ENCODE assay signal across 22 cellular contexts in the genomic region with DNA sequence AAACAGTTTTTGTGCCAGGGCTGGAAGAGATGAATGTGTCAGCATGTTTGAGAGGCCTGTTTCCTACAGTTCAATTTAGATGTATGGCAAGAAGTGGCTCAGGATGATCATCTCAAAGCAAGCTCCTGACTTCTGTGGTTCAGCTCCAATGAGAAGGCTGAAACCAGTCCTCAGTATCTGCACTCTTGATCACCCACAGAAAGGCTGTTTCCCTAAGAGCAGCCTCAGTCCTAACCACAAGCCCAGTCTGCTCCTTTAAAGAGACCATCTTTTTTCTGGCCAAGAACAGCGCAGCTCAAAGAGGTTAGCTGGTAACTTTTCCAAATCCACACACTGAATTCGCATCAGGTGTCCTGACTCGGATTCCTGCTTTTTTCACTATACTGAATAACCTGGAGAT. TPM values are rescaled to one million over a fixed set of nuclear protein-coding genes. Genes with fewer than 3 reads are reported as not detected.
DNase-seq lines count a peak whose midpoint lies in the region; ATAC-seq, FAIRE-seq and TF ChIP-seq lines count a peak whose summit lies in the region.
"Had no signal": no experiment of that assay in that cellular context is flagged by ENCODE, and none has a peak within 500 bp of the region (broad histone marks: within the 10 kb centered on the region; RNA-seq: fewer than 3 reads in every experiment).

No MANE protein-coding gene starts in this region.

- no peak overlapping the region for H3K4me3 ChIP-seq in DND-41 (ENCODE audit: low read depth in 1 of 2, low read length in 2 of 2)
- H3K4me3 ChIP-seq: SJSA1, transverse colon had no signal

- no peak overlapping the region for H3K9ac ChIP-seq in DND-41 (ENCODE audit: low read depth, low read length)

- no peak overlapping the region for H2AFZ ChIP-seq in DND-41 (ENCODE audit: low read depth, low read length)

- no peaks in the 10 kb centered on the region for H3K9me3 Mint-ChIP-seq in WTC11
- H3K9me3 Mint-ChIP-seq: T-helper 2 cell treated with Interferon-gamma antibody and Interleukin-4, amounts not matched to agents 5 μg/mL and 100 μg/mL, for 36 hours had no signal

- FAIRE-seq in GM19239 (lab: Jason Lieb, UNC) = no peak
- FAIRE-seq: endothelial cell of umbilical vein had no signal

- H3K27ac ChIP-seq in DND-41 (ENCODE audit: low read length) = no peak overlapping the region
- H3K27ac ChIP-seq: foreskin keratinocyte, SJSA1 had no signal

- H3K36me3 ChIP-seq in DND-41 (ENCODE audit: insufficient read depth, low read length) = peaks cover 5% of the 10 kb centered on the region; the same call in 1 of the 2 replicates
- H3K36me3 ChIP-seq: transverse colon had no signal

- H3K27me3 ChIP-seq in DND-41 (ENCODE audit: insufficient read depth, low read length, poor library complexity) = no peaks in the 10 kb centered on the region
- H3K27me3 ChIP-seq: foreskin keratinocyte, SJSA1, transverse colon had no signal

- no peak overlapping the region for H3K4me2 ChIP-seq in DND-41 (ENCODE audit: insufficient read depth, low read length)

- 0 out of 2 replicates have a peak overlapping the region, but pooled peaks have one; percentile 16 for H3K27ac Mint-ChIP-seq in WTC11
- H3K27ac Mint-ChIP-seq: T-helper 2 cell treated with Interferon-gamma antibody and Interleukin-4, amounts not matched to agents 5 μg/mL and 100 μg/mL, for 36 hours had no signal

- H3K4me3 Mint-ChIP-seq in WTC11 = no peak overlapping the region
- H3K4me3 Mint-ChIP-seq: CD4-positive, alpha-beta memory T cell; T-helper 2 cell treated with Interferon-gamma antibody and Interleukin-4, amounts not matched to agents 5 μg/mL and 100 μg/mL, for 36 hours had no signal

- TF ChIP-seq CTCF in DND-41 (IDR thresholded peaks at IDR 0.05; ENCODE audit: borderline replicate concordance, extremely low read depth, low read length, poor library complexity, severe bottlenecking) (no peak), WTC11 (IDR thresholded peaks at IDR 0.05) (no peak)

- TF ChIP-seq POLR2A in erythroblast (IDR thresholded peaks at IDR 0.05; ENCODE audit: low read length) = no peak

- H3K36me3 Mint-ChIP-seq in WTC11 = peaks cover 67% of the 10 kb centered on the region

- H3K4me1 Mint-ChIP-seq in WTC11 = peaks cover 16% of the 10 kb centered on the region
- H3K4me1 Mint-ChIP-seq: CD4-positive, alpha-beta memory T cell had no signal

- CTCF ChIA-PET in WTC11 (lab: Charles Lee) = interaction anchor here (1.0 kb wide), 1 partner anchor 151 kb away, joined by 3 read pairs; no protein-coding TSS in a partner anchor

- no peaks in the 10 kb centered on the region for H3K4me1 ChIP-seq in DND-41 (ENCODE audit: insufficient read depth, low read length)
- H3K4me1 ChIP-seq: foreskin keratinocyte had no signal

- H3K79me2 ChIP-seq in DND-41 (ENCODE audit: insufficient read depth, low read length) = no peaks in the 10 kb centered on the region

- ATAC-seq in DND-41 (ENCODE audit: insufficient read depth, low read depth) (peak; percentile 84), HG02981 (IDR thresholded peaks at IDR 0.05; ENCODE audit: unreplicated experiment) (peak; percentile 61), WTC11 (no peak)

- DNase-seq in DND-41 (peak; percentile 16), WTC11 (ENCODE audit: low spot score) (no peak), myocyte (ENCODE audit: low read depth) (peak; percentile 30), erythroblast (lab: John Stamatoyannopoulos, UW) (no peak), HuH-7.5 (ENCODE audit: low spot score) (no peak), GM19239 (ENCODE audit: insufficient read length, low spot score) (no peak)
- DNase-seq in stimulated activated CD4-positive, alpha-beta T cell treated with anti-CD3 and anti-CD28 coated beads, Interleukin-12 subunit alpha, Interleukin-12 subunit beta, amount 100 ng/mL, for 4 hours = no peak
- DNase-seq: activated CD4-positive, alpha-beta T cell treated with anti-CD3 and anti-CD28 coated beads for 4 hours; activated CD8-positive, alpha-beta memory T cell treated with anti-CD3 and anti-CD28 coated beads, Interleukin-2, amount 50 U/mL, for 48 hours; activated gamma-delta T cell; amniotic stem cell; CD4-positive, alpha-beta memory T cell; H7; mesendoderm; NCI-H1417 treated with DMSO at 0.1 percent for 48 hours; NCI-H774; transverse colon had no signal

- H3K27me3 Mint-ChIP-seq in WTC11 (ENCODE audit: low read depth) = no peaks in the 10 kb centered on the region
- H3K27me3 Mint-ChIP-seq: CD4-positive, alpha-beta memory T cell had no signal

- POLR2A ChIA-PET in WTC11 (lab: Charles Lee) = no interaction called here

- no peaks in the 10 kb centered on the region for H4K20me1 ChIP-seq in DND-41 (ENCODE audit: insufficient read depth, low read length)

- no peaks in the 10 kb centered on the region for H3K9me3 ChIP-seq in DND-41 (ENCODE audit: insufficient read depth, low read length, severe bottlenecking)
- H3K9me3 ChIP-seq: SJSA1, transverse colon had no signal

TF ChIP-seq in WTC11, 78 proteins besides CTCF, POLR2A, EP300 and RAD21 (continues in another document):
- TF ChIP-seq HMGA2 (CRISPR knock-in tag; IDR thresholded peaks at IDR 0.05) (no peak), ZNF317 (CRISPR knock-in tag; IDR thresholded peaks at IDR 0.05; ENCODE audit: borderline replicate concordance, low read depth) (no peak), ZNF425 (CRISPR knock-in tag; conservative IDR thresholded peaks at IDR 0.05) (no peak), NR1H2 (CRISPR knock-in tag; IDR thresholded peaks at IDR 0.05) (no peak)
- TF ChIP-seq, protein P1, sequence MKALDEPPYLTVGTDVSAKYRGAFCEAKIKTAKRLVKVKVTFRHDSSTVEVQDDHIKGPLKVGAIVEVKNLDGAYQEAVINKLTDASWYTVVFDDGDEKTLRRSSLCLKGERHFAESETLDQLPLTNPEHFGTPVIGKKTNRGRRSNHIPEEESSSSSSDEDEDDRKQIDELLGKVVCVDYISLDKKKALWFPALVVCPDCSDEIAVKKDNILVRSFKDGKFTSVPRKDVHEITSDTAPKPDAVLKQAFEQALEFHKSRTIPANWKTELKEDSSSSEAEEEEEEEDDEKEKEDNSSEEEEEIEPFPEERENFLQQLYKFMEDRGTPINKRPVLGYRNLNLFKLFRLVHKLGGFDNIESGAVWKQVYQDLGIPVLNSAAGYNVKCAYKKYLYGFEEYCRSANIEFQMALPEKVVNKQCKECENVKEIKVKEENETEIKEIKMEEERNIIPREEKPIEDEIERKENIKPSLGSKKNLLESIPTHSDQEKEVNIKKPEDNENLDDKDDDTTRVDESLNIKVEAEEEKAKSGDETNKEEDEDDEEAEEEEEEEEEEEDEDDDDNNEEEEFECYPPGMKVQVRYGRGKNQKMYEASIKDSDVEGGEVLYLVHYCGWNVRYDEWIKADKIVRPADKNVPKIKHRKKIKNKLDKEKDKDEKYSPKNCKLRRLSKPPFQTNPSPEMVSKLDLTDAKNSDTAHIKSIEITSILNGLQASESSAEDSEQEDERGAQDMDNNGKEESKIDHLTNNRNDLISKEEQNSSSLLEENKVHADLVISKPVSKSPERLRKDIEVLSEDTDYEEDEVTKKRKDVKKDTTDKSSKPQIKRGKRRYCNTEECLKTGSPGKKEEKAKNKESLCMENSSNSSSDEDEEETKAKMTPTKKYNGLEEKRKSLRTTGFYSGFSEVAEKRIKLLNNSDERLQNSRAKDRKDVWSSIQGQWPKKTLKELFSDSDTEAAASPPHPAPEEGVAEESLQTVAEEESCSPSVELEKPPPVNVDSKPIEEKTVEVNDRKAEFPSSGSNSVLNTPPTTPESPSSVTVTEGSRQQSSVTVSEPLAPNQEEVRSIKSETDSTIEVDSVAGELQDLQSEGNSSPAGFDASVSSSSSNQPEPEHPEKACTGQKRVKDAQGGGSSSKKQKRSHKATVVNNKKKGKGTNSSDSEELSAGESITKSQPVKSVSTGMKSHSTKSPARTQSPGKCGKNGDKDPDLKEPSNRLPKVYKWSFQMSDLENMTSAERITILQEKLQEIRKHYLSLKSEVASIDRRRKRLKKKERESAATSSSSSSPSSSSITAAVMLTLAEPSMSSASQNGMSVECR (CRISPR knock-in tag; IDR thresholded peaks at IDR 0.05; ENCODE audit: borderline replicate concordance) = no peak
- TF ChIP-seq, protein P2, sequence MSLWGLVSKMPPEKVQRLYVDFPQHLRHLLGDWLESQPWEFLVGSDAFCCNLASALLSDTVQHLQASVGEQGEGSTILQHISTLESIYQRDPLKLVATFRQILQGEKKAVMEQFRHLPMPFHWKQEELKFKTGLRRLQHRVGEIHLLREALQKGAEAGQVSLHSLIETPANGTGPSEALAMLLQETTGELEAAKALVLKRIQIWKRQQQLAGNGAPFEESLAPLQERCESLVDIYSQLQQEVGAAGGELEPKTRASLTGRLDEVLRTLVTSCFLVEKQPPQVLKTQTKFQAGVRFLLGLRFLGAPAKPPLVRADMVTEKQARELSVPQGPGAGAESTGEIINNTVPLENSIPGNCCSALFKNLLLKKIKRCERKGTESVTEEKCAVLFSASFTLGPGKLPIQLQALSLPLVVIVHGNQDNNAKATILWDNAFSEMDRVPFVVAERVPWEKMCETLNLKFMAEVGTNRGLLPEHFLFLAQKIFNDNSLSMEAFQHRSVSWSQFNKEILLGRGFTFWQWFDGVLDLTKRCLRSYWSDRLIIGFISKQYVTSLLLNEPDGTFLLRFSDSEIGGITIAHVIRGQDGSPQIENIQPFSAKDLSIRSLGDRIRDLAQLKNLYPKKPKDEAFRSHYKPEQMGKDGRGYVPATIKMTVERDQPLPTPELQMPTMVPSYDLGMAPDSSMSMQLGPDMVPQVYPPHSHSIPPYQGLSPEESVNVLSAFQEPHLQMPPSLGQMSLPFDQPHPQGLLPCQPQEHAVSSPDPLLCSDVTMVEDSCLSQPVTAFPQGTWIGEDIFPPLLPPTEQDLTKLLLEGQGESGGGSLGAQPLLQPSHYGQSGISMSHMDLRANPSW (CRISPR knock-in tag; conservative IDR thresholded peaks at IDR 0.05; ENCODE audit: low read depth) = no peak

RNA-seq across cellular contexts. Expression of gene CSRP2, which starts 19.2 kb away (rescaled TPM):
- total RNA-seq in WTC11 (2021) (157 to 179 TPM (median 176 TPM) in 3 replicates), myocyte (40.2 and 76.0 TPM in 2 replicates)
- polyA plus RNA-seq in myocyte (2012) = 161 TPM
- total RNA-seq: CD4-positive, alpha-beta memory T cell had no signal

Comparison
In these comparisons a context has a peak if more than half of its experiments do, and no peak if none do; other contexts are left out.
1. DNase-seq: peak in DND-41 (single experiment) and myocyte (single experiment); none in WTC11 (single experiment), erythroblast (0 of 2), HuH-7.5 (single experiment), stimulated activated CD4-positive, alpha-beta T cell treated with anti-CD3 and anti-CD28 coated beads, Interleukin-12 subunit alpha, Interleukin-12 subunit beta, amount 100 ng/mL, for 4 hours (single experiment) and GM19239 (single experiment).